1 cellular context compared by ENCODE assay signal in the genomic region with DNA sequence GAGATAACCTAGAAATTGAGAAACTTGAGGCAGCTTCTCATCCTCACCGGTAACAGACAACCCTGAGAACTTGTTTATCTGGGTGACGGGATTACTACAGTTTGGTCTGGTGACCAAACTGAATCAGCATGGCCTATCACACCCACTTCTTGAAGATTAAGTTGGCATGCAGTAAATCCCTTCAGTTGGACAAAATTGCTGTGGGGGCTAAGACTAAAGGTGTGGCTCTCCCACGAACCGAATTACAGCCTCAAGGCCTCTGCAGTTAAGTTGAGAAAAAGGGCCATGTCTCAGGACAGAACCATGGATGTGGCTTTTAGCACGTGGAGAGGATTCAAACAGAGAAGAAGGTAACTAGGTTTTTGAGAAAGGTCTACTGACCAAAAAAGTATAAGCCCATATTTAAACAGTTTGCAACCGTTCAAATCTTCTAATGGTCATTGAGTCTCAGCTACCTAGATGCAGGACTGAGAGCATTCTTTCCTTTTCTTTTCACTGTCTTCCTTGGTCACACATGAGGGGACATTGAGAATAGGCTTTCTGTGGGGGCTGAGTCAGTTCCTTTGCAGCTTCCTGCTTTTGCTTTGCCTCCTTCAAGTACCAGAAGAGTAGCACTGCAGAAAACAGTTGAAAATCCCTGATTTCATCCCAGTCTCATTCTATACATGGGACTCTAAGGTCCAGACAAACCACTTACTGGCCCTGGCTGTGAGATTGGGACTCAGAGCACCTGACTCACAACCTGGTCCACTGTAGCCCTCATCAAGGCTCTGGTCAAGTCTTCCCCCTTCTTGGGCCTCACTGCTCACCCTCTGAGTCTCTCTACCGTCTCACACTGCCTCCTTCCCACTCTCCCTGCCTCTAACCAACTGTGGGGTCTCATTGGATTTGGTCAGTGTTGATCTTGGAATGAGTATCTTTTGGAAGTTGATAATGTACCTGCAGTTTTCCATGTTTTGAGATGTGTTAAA.
TF ChIP-seq lines count a peak whose summit lies in the region.

No MANE protein-coding gene starts in this region.

TF ChIP-seq in K562, 482 proteins besides CTCF, POLR2A, EP300 and RAD21 (continues in another document):
- TF ChIP-seq, protein P1, sequence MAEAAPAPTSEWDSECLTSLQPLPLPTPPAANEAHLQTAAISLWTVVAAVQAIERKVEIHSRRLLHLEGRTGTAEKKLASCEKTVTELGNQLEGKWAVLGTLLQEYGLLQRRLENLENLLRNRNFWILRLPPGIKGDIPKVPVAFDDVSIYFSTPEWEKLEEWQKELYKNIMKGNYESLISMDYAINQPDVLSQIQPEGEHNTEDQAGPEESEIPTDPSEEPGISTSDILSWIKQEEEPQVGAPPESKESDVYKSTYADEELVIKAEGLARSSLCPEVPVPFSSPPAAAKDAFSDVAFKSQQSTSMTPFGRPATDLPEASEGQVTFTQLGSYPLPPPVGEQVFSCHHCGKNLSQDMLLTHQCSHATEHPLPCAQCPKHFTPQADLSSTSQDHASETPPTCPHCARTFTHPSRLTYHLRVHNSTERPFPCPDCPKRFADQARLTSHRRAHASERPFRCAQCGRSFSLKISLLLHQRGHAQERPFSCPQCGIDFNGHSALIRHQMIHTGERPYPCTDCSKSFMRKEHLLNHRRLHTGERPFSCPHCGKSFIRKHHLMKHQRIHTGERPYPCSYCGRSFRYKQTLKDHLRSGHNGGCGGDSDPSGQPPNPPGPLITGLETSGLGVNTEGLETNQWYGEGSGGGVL (CRISPR knock-in tag; IDR thresholded peaks at IDR 0.05) = no peak
- TF ChIP-seq, protein P2, sequence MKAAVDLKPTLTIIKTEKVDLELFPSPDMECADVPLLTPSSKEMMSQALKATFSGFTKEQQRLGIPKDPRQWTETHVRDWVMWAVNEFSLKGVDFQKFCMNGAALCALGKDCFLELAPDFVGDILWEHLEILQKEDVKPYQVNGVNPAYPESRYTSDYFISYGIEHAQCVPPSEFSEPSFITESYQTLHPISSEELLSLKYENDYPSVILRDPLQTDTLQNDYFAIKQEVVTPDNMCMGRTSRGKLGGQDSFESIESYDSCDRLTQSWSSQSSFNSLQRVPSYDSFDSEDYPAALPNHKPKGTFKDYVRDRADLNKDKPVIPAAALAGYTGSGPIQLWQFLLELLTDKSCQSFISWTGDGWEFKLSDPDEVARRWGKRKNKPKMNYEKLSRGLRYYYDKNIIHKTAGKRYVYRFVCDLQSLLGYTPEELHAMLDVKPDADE (conservative IDR thresholded peaks at IDR 0.05; ENCODE audit: control insufficient read depth, low read depth, low read length) = no peak
- TF ChIP-seq IFI16 (CRISPR knock-in tag; IDR thresholded peaks at IDR 0.05) = no peak
- TF ChIP-seq L3MBTL2 (IDR thresholded peaks at IDR 0.05) = peak; percentile 41; the same call in 1 of the 2 replicates
- no peak for TF ChIP-seq SMAD1 (IDR thresholded peaks at IDR 0.05; ENCODE audit: low read depth, low read length, partially characterized antibody)
- TF ChIP-seq, protein P3, sequence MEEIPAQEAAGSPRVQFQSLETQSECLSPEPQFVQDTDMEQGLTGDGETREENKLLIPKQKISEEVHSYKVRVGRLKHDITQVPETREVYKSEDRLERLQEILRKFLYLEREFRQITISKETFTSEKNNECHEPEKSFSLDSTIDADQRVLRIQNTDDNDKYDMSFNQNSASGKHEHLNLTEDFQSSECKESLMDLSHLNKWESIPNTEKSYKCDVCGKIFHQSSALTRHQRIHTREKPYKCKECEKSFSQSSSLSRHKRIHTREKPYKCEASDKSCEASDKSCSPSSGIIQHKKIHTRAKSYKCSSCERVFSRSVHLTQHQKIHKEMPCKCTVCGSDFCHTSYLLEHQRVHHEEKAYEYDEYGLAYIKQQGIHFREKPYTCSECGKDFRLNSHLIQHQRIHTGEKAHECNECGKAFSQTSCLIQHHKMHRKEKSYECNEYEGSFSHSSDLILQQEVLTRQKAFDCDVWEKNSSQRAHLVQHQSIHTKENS (CRISPR knock-in tag; IDR thresholded peaks at IDR 0.05) = no peak
- no peak for TF ChIP-seq TAF9B (IDR thresholded peaks at IDR 0.05; ENCODE audit: partially characterized antibody)
- no peak for TF ChIP-seq SRF (CRISPR knock-in tag; IDR thresholded peaks at IDR 0.05)
- TF ChIP-seq, protein P4, sequence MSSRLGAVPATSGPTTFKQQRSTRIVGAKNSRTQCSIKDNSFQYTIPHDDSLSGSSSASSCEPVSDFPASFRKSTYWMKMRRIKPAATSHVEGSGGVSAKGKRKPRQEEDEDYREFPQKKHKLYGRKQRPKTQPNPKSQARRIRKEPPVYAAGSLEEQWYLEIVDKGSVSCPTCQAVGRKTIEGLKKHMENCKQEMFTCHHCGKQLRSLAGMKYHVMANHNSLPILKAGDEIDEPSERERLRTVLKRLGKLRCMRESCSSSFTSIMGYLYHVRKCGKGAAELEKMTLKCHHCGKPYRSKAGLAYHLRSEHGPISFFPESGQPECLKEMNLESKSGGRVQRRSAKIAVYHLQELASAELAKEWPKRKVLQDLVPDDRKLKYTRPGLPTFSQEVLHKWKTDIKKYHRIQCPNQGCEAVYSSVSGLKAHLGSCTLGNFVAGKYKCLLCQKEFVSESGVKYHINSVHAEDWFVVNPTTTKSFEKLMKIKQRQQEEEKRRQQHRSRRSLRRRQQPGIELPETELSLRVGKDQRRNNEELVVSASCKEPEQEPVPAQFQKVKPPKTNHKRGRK (tag; IDR thresholded peaks at IDR 0.05) = no peak
- peak; percentile 17; the same call in 1 of the 2 replicates for TF ChIP-seq ZFX (CRISPR knock-in tag; IDR thresholded peaks at IDR 0.05)
- TF ChIP-seq POLR3G (IDR thresholded peaks at IDR 0.05; ENCODE audit: extremely low read depth, insufficient read length, insufficient replicate concordance) = no peak
- TF ChIP-seq HMGN3 (IDR thresholded peaks at IDR 0.05; ENCODE audit: borderline replicate concordance, extremely low read depth, insufficient read length, low read depth, low read length) = no peak
- no peak for TF ChIP-seq TAF7 (tag; IDR thresholded peaks at IDR 0.05)
- TF ChIP-seq ZC3H11A (IDR thresholded peaks at IDR 0.05; ENCODE audit: low read depth, low read length) = no peak
- TF ChIP-seq ERF (CRISPR knock-in tag; IDR thresholded peaks at IDR 0.05) = no peak
- no peak for TF ChIP-seq FOXK1 (CRISPR knock-in tag; IDR thresholded peaks at IDR 0.05; ENCODE audit: borderline replicate concordance)
- no peak for TF ChIP-seq POLR3A (IDR thresholded peaks at IDR 0.05; ENCODE audit: borderline replicate concordance, extremely low read depth, insufficient read depth, insufficient read length)
- TF ChIP-seq, protein P5, sequence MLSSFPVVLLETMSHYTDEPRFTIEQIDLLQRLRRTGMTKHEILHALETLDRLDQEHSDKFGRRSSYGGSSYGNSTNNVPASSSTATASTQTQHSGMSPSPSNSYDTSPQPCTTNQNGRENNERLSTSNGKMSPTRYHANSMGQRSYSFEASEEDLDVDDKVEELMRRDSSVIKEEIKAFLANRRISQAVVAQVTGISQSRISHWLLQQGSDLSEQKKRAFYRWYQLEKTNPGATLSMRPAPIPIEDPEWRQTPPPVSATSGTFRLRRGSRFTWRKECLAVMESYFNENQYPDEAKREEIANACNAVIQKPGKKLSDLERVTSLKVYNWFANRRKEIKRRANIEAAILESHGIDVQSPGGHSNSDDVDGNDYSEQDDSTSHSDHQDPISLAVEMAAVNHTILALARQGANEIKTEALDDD (IDR thresholded peaks at IDR 0.05) = peak; percentile 83
- TF ChIP-seq MAZ (CRISPR knock-in tag; conservative IDR thresholded peaks at IDR 0.05 in 1 of 2, IDR thresholded peaks at IDR 0.05 in 1 of 2) = no peak
- TF ChIP-seq ZNF134 (CRISPR knock-in tag; conservative IDR thresholded peaks at IDR 0.05) = no peak
- no peak for TF ChIP-seq STAT5A (IDR thresholded peaks at IDR 0.05; ENCODE audit: borderline replicate concordance, low read length)
- no peak for TF ChIP-seq KHSRP (IDR thresholded peaks at IDR 0.05)
- no peak for TF ChIP-seq POLR2H (tag; IDR thresholded peaks at IDR 0.05; ENCODE audit: low read depth)
- TF ChIP-seq NCOR1 (IDR thresholded peaks at IDR 0.05) = no peak
- no peak for TF ChIP-seq KLF16 (IDR thresholded peaks at IDR 0.05)
- no peak for TF ChIP-seq PCBP1 (IDR thresholded peaks at IDR 0.05; ENCODE audit: low read depth, low read length, poor library complexity, severe bottlenecking)
- no peak for TF ChIP-seq NFIX (CRISPR knock-in tag; IDR thresholded peaks at IDR 0.05; ENCODE audit: low read depth)
- no peak for TF ChIP-seq LARP7 (IDR thresholded peaks at IDR 0.05)
- TF ChIP-seq, protein P6, sequence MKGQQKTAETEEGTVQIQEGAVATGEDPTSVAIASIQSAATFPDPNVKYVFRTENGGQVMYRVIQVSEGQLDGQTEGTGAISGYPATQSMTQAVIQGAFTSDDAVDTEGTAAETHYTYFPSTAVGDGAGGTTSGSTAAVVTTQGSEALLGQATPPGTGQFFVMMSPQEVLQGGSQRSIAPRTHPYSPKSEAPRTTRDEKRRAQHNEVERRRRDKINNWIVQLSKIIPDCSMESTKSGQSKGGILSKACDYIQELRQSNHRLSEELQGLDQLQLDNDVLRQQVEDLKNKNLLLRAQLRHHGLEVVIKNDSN (CRISPR knock-in tag; IDR thresholded peaks at IDR 0.05) = no peak
- TF ChIP-seq HNRNPUL1 (IDR thresholded peaks at IDR 0.05; ENCODE audit: low read length) = no peak
- peak; percentile 44 for TF ChIP-seq TCF3 (CRISPR knock-in tag; IDR thresholded peaks at IDR 0.05)
- no peak for TF ChIP-seq C11orf30 (IDR thresholded peaks at IDR 0.05; ENCODE audit: low read depth)
- TF ChIP-seq PURB (CRISPR knock-in tag; IDR thresholded peaks at IDR 0.05; ENCODE audit: low read depth) = no peak
- TF ChIP-seq ETV1 (tag; conservative IDR thresholded peaks at IDR 0.05; ENCODE audit: low read depth) = no peak
- TF ChIP-seq PTTG1 (tag; IDR thresholded peaks at IDR 0.05; ENCODE audit: low read depth) = no peak
- TF ChIP-seq BDP1 (IDR thresholded peaks at IDR 0.05; ENCODE audit: insufficient read depth, insufficient read length) = no peak
- no peak for TF ChIP-seq NELFE (IDR thresholded peaks at IDR 0.05; ENCODE audit: insufficient read depth, insufficient read length)
- TF ChIP-seq, protein P7, sequence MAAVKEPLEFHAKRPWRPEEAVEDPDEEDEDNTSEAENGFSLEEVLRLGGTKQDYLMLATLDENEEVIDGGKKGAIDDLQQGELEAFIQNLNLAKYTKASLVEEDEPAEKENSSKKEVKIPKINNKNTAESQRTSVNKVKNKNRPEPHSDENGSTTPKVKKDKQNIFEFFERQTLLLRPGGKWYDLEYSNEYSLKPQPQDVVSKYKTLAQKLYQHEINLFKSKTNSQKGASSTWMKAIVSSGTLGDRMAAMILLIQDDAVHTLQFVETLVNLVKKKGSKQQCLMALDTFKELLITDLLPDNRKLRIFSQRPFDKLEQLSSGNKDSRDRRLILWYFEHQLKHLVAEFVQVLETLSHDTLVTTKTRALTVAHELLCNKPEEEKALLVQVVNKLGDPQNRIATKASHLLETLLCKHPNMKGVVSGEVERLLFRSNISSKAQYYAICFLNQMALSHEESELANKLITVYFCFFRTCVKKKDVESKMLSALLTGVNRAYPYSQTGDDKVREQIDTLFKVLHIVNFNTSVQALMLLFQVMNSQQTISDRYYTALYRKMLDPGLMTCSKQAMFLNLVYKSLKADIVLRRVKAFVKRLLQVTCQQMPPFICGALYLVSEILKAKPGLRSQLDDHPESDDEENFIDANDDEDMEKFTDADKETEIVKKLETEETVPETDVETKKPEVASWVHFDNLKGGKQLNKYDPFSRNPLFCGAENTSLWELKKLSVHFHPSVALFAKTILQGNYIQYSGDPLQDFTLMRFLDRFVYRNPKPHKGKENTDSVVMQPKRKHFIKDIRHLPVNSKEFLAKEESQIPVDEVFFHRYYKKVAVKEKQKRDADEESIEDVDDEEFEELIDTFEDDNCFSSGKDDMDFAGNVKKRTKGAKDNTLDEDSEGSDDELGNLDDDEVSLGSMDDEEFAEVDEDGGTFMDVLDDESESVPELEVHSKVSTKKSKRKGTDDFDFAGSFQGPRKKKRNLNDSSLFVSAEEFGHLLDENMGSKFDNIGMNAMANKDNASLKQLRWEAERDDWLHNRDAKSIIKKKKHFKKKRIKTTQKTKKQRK (IDR thresholded peaks at IDR 0.05; ENCODE audit: borderline replicate concordance, low read depth, low read length) = no peak
- TF ChIP-seq ZNF778 (CRISPR knock-in tag; IDR thresholded peaks at IDR 0.05) = no peak
